Comparison of ENCODE assay signal across 10 cellular contexts in the genomic region with DNA sequence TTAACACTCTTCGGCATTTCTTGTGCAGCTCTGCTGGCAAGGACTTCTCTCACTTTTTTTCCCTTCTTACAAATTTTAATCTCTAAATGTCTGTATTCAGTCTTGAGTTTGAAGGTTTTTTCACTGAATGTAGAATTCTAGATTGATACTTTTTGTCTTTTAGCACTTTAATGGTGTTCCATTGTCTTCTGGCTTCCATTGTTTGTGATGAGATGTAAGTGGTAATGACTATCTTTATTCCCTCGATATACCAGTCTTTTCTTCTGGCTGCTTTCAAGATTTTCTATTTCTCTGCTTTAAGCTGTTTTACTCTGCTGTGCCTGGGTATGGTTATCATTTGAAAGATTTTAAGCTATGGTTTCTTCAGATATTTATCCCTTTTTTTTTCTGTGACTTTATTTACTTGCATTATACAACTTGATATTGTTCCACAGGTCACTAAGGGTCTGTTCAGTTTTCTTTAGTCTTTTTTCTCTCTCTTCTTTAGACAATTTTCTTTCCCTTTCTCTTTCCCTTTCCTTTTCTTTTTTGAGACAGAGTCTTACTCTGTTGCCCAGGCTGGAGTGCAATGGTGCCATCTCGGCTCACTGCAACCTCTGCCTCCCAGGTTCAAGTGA.
"Had no signal": no experiment of that assay in that cellular context is flagged by ENCODE, and none has a peak within 500 bp of the region (broad histone marks: within the 10 kb centered on the region; RNA-seq: fewer than 3 reads in every experiment).

No MANE protein-coding gene starts in this region.

- H3K27ac Mint-ChIP-seq: brain; dendritic cell treated with granulocyte-macrophage colony-stimulating factor and Interleukin-4, amounts not matched to agents 40 ng/mL and 50 ng/mL, for 4 days; stimulated activated naive CD8-positive, alpha-beta T cell treated with anti-CD3 and anti-CD28 coated beads, Interleukin-15, Interleukin-2, amounts not matched to agents 100 ng/mL and 50 ng/mL, for 24 hours had no signal

- DNase-seq: amniotic stem cell, cerebellar nuclear complex, retina, testis, WERI-Rb-1 had no signal

- H3K36me3 ChIP-seq: gastroesophageal sphincter had no signal

- H3K4me3 Mint-ChIP-seq: brain; dendritic cell treated with granulocyte-macrophage colony-stimulating factor and Interleukin-4, amounts not matched to agents 40 ng/mL and 50 ng/mL, for 4 days; stimulated activated naive CD8-positive, alpha-beta T cell treated with anti-CD3 and anti-CD28 coated beads, Interleukin-15, Interleukin-2, amounts not matched to agents 100 ng/mL and 50 ng/mL, for 24 hours had no signal

- H3K4me2 ChIP-seq: hepatocyte had no signal

- H2AFZ ChIP-seq: hepatocyte had no signal

- H3K4me3 ChIP-seq: gastroesophageal sphincter, hepatocyte, testis had no signal

- H3K9me3 ChIP-seq: testis had no signal

- H3K27ac ChIP-seq: gastroesophageal sphincter, hepatocyte, testis, WERI-Rb-1 had no signal

- ATAC-seq: gastroesophageal sphincter had no signal

- H3K27me3 ChIP-seq: gastroesophageal sphincter, hepatocyte, testis had no signal

- H3K4me1 ChIP-seq: testis had no signal

- H3K27me3 Mint-ChIP-seq: dendritic cell treated with granulocyte-macrophage colony-stimulating factor and Interleukin-4, amounts not matched to agents 40 ng/mL and 50 ng/mL, for 4 days; stimulated activated naive CD8-positive, alpha-beta T cell treated with anti-CD3 and anti-CD28 coated beads, Interleukin-15, Interleukin-2, amounts not matched to agents 100 ng/mL and 50 ng/mL, for 24 hours had no signal
